11 cellular contexts compared by ENCODE assay signal in the genomic region with DNA sequence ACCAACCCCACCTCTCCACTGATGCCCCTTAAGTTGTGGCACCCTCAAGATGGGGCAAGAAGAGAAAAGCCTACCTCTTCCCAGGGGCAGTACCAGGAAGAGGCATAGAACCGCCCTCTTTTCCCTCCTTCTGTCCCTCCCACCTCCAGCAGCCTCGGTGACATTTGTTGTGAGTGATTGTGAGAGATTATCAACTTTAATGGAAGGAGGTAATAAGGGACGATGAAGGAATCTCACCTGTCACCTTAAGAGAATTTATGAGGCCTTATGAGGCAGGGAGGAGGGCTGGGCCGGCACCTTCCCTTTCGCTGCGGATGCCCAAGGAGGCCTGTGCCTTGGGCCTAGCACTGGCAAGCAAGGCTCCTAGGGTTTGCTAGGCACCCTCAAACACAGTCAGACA. TPM values are rescaled to one million over a fixed set of nuclear protein-coding genes. Genes with fewer than 3 reads are reported as not detected.
DNase-seq lines count a peak whose midpoint lies in the region; ATAC-seq and TF ChIP-seq lines count a peak whose summit lies in the region.
"Had no signal": no experiment of that assay in that cellular context is flagged by ENCODE, and none has a peak within 500 bp of the region (broad histone marks: within the 10 kb centered on the region; RNA-seq: fewer than 3 reads in every experiment).

No MANE protein-coding gene starts in this region.

- H3K4me3 ChIP-seq in GM23338 = no peak overlapping the region
- peak overlapping the region in 22 of 59 donors; percentile 4 to 95 (median 74) for H3K4me3 ChIP-seq in dorsolateral prefrontal cortex
- H3K4me3 ChIP-seq: SK-N-MC had no signal

- H3F3A ChIP-seq in GM23338 (replicated peaks; ENCODE audit: low read depth) = peaks cover 14% of the 10 kb centered on the region

- no peaks in the 10 kb centered on the region for H3K36me3 ChIP-seq in GM23338 (ENCODE audit: insufficient read depth)

- intact Hi-C loops in dorsolateral prefrontal cortex (cut with DNase I) = loop anchor here (1.0 to 10.0 kb wide), 3 partner anchors 169 to 199 kb away; a partner anchor contains a TSS

- ATAC-seq in GM23338 = no peak
- no peak for ATAC-seq in HG02981 (IDR thresholded peaks at IDR 0.05; ENCODE audit: unreplicated experiment)
- ATAC-seq: PC-3, T-cell had no signal

- POLR2A ChIA-PET in RWPE1 (lab: Yijun Ruan, JAX; ENCODE audit: low non-redundant PET) = no interaction called here

- peaks cover 33% of the 10 kb centered on the region for H3K27me3 ChIP-seq in GM23338 (ENCODE audit: insufficient read depth)
- H3K27me3 ChIP-seq in dorsolateral prefrontal cortex = no peaks in the 10 kb centered on the region

- H3K4me3 Mint-ChIP-seq in GM23338 (no peak overlapping the region; the same call in 1 of the 3 replicates), type B pancreatic cell (peak overlapping the region; percentile 20)

- H3K9me3 Mint-ChIP-seq in GM23338 = no peaks in the 10 kb centered on the region; the same call in 2 of the 3 replicates
- no peaks in the 10 kb centered on the region for H3K9me3 Mint-ChIP-seq in type B pancreatic cell
- H3K9me3 Mint-ChIP-seq: T-cell had no signal

- H3K4me1 ChIP-seq in GM23338 (ENCODE audit: insufficient read depth) = peaks cover 45% of the 10 kb centered on the region

- no peaks in the 10 kb centered on the region for H3K79me2 ChIP-seq in GM23338 (replicated peaks; ENCODE audit: insufficient read depth)

- peaks cover 62% of the 10 kb centered on the region for H3K4me1 Mint-ChIP-seq in GM23338
- H3K4me1 Mint-ChIP-seq in type B pancreatic cell (ENCODE audit: unreplicated experiment) = peaks cover 31% of the 10 kb centered on the region

- H3K9me2 ChIP-seq in GM23338 (ENCODE audit: insufficient read depth) = no peaks in the 10 kb centered on the region

- no peak overlapping the region for H2AFZ ChIP-seq in GM23338

- 0 out of 2 replicates have a peak, but pooled peaks cover 4% of the 10 kb centered on the region for H4K20me1 ChIP-seq in GM23338 (replicated peaks; ENCODE audit: insufficient read depth)

- H3K27ac ChIP-seq in GM23338 (ENCODE audit: low read depth) (no peak overlapping the region), RWPE1 (peak overlapping the region; percentile 18; the same call in 1 of the 2 replicates), dorsolateral prefrontal cortex (peak overlapping the region in 53 of 59 donors; percentile 1 to 89 (median 78))
- H3K27ac ChIP-seq: SK-N-MC had no signal

- no peak overlapping the region for H3K27ac Mint-ChIP-seq in GM23338
- no peak overlapping the region for H3K27ac Mint-ChIP-seq in type B pancreatic cell
- H3K27ac Mint-ChIP-seq: T-cell had no signal

- H3K27me3 Mint-ChIP-seq in GM23338 (ENCODE audit: insufficient read depth, low read depth, poor library complexity) = peaks cover 31% of the 10 kb centered on the region
- H3K27me3 Mint-ChIP-seq in type B pancreatic cell = peaks cover 57% of the 10 kb centered on the region

- TF ChIP-seq CTCF in GM23338 (conservative IDR thresholded peaks at IDR 0.05; ENCODE audit: low read depth in 2 of 2) (no peak), RWPE1 (conservative IDR thresholded peaks at IDR 0.05; ENCODE audit: low read depth) (no peak), dorsolateral prefrontal cortex (IDR thresholded peaks at IDR 0.05 in 54 of 56, conservative IDR thresholded peaks at IDR 0.05 in 2 of 56; ENCODE audit: low read depth in 1 of 56, partially characterized antibody in 56 of 56) (peak in 5 of 56 donors; percentile 0 to 17 (median 3)), type B pancreatic cell (conservative IDR thresholded peaks at IDR 0.05) (no peak)

- peak overlapping the region; percentile 84 for H3K4me2 ChIP-seq in GM23338

- H3K36me3 Mint-ChIP-seq in GM23338 (ENCODE audit: low read depth) = no peaks in the 10 kb centered on the region
- no peaks in the 10 kb centered on the region for H3K36me3 Mint-ChIP-seq in type B pancreatic cell
- H3K36me3 Mint-ChIP-seq: T-cell had no signal

- DNase-seq in GM23338 (ENCODE audit: low spot score) (no peak), RWPE1 (ENCODE audit: low spot score) (no peak), dorsolateral prefrontal cortex (no peak), type B pancreatic cell (ENCODE audit: extremely low spot score, unreplicated experiment) (no peak), GM03348 (ENCODE audit: low spot score) (no peak), NCI-H510A treated with DMSO at 0.1 percent for 48 hours (lab: John Stamatoyannopoulos, UW) (no peak)
- DNase-seq: NCI-H524 treated with DMSO at 0.1 percent for 48 hours, T-cell had no signal

- CTCF ChIA-PET in RWPE1 (lab: Yijun Ruan, JAX) = no interaction called here

TF ChIP-seq in GM23338, 12 proteins besides CTCF, POLR2A, EP300 and RAD21 (continues in another document):
- TF ChIP-seq, protein P1, sequence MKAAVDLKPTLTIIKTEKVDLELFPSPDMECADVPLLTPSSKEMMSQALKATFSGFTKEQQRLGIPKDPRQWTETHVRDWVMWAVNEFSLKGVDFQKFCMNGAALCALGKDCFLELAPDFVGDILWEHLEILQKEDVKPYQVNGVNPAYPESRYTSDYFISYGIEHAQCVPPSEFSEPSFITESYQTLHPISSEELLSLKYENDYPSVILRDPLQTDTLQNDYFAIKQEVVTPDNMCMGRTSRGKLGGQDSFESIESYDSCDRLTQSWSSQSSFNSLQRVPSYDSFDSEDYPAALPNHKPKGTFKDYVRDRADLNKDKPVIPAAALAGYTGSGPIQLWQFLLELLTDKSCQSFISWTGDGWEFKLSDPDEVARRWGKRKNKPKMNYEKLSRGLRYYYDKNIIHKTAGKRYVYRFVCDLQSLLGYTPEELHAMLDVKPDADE (IDR thresholded peaks at IDR 0.05) = no peak
- no peak for TF ChIP-seq CREB1 (CRISPR knock-in tag; IDR thresholded peaks at IDR 0.05; ENCODE audit: low read depth)
- TF ChIP-seq, protein P2, sequence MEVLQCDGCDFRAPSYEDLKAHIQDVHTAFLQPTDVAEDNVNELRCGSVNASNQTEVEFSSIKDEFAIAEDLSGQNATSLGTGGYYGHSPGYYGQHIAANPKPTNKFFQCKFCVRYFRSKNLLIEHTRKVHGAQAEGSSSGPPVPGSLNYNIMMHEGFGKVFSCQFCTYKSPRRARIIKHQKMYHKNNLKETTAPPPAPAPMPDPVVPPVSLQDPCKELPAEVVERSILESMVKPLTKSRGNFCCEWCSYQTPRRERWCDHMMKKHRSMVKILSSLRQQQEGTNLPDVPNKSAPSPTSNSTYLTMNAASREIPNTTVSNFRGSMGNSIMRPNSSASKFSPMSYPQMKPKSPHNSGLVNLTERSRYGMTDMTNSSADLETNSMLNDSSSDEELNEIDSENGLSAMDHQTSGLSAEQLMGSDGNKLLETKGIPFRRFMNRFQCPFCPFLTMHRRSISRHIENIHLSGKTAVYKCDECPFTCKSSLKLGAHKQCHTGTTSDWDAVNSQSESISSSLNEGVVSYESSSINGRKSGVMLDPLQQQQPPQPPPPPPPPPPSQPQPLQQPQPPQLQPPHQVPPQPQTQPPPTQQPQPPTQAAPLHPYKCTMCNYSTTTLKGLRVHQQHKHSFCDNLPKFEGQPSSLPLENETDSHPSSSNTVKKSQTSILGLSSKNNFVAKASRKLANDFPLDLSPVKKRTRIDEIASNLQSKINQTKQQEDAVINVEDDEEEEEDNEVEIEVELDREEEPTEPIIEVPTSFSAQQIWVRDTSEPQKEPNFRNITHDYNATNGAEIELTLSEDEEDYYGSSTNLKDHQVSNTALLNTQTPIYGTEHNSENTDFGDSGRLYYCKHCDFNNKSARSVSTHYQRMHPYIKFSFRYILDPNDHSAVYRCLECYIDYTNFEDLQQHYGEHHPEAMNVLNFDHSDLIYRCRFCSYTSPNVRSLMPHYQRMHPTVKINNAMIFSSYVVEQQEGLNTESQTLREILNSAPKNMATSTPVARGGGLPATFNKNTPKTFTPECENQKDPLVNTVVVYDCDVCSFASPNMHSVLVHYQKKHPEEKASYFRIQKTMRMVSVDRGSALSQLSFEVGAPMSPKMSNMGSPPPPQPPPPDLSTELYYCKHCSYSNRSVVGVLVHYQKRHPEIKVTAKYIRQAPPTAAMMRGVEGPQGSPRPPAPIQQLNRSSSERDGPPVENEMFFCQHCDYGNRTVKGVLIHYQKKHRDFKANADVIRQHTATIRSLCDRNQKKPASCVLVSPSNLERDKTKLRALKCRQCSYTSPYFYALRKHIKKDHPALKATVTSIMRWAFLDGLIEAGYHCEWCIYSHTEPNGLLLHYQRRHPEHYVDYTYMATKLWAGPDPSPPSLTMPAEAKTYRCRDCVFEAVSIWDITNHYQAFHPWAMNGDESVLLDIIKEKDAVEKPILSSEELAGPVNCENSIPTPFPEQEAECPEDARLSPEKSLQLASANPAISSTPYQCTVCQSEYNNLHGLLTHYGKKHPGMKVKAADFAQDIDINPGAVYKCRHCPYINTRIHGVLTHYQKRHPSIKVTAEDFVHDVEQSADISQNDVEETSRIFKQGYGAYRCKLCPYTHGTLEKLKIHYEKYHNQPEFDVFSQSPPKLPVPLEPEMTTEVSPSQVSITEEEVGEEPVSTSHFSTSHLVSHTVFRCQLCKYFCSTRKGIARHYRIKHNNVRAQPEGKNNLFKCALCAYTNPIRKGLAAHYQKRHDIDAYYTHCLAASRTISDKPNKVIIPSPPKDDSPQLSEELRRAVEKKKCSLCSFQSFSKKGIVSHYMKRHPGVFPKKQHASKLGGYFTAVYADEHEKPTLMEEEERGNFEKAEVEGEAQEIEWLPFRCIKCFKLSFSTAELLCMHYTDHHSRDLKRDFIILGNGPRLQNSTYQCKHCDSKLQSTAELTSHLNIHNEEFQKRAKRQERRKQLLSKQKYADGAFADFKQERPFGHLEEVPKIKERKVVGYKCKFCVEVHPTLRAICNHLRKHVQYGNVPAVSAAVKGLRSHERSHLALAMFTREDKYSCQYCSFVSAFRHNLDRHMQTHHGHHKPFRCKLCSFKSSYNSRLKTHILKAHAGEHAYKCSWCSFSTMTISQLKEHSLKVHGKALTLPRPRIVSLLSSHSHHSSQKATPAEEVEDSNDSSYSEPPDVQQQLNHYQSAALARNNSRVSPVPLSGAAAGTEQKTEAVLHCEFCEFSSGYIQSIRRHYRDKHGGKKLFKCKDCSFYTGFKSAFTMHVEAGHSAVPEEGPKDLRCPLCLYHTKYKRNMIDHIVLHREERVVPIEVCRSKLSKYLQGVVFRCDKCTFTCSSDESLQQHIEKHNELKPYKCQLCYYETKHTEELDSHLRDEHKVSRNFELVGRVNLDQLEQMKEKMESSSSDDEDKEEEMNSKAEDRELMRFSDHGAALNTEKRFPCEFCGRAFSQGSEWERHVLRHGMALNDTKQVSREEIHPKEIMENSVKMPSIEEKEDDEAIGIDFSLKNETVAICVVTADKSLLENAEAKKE (CRISPR knock-in tag; IDR thresholded peaks at IDR 0.05) = no peak
- TF ChIP-seq EZH2phosphoT487 (IDR thresholded peaks at IDR 0.05; ENCODE audit: unreplicated experiment) = no peak

RNA-seq across cellular contexts. Expression of a gene that starts 1.4 kb away (rescaled TPM):
- total RNA-seq in GM23338 (2014; rRNA removed; shearing (Covaris generic)) = 20.9 and 27.8 TPM in 2 replicates
- 7.9 and 8.0 TPM in 2 replicates for polyA plus RNA-seq in GM23338 (2016; fragmentation: Nextera tagmentation; extraction: Ambion mirVana)
- 100 to 1,000 TPM; 101 to 272 (median 186) TPM for total RNA-seq in dorsolateral prefrontal cortex
- 3.2 and 14.2 TPM in 2 replicates for total RNA-seq in type B pancreatic cell (ENCODE audit: low replicate concordance)

RNA-seq across cellular contexts. Expression of a gene that starts 50.3 kb away (rescaled TPM):
- total RNA-seq in GM23338 (2014; rRNA removed; shearing (Covaris generic)) = 1.3 and 2.9 TPM in 2 replicates
- polyA plus RNA-seq in GM23338 (2016; fragmentation: Nextera tagmentation; extraction: Ambion mirVana) = 0.68 and 0.73 TPM in 2 replicates
- 1 to 10 TPM in 68 of 120 experiments, under 1 TPM in 48, not detected in 4; 0.14 to 9.4 (median 1.1) TPM for total RNA-seq in dorsolateral prefrontal cortex
- total RNA-seq in type B pancreatic cell (ENCODE audit: low replicate concordance) = 0.52 and 1.1 TPM in 2 replicates
- total RNA-seq: T-cell had no signal
